In genomic region chr7:156105337-156106106, GRCh38 we compare ENCODE assay signal across 25 cellular contexts.
"Had no signal": no experiment of that assay in that cellular context is flagged by ENCODE, and none has a peak within 500 bp of the region (broad histone marks: within the 10 kb centered on the region; RNA-seq: fewer than 3 reads in every experiment).

No MANE protein-coding gene starts in this region.

- H3K4me1 ChIP-seq: ascending aorta, foreskin keratinocyte, parathyroid adenoma, thyroid gland, upper lobe of right lung had no signal

- H3K27me3 Mint-ChIP-seq: activated naive CD8-positive, alpha-beta T cell; activated T-cell treated with anti-CD3 and anti-CD28 coated beads, Interleukin-2, amount 50 U/mL, for 24 hours; stimulated activated naive CD8-positive, alpha-beta T cell treated with anti-CD3 and anti-CD28 coated beads, Interleukin-15, Interleukin-2, amounts not matched to agents 100 ng/mL and 50 ng/mL, for 24 hours had no signal

- H3K27ac ChIP-seq: ascending aorta, brain microvascular endothelial cell, foreskin keratinocyte, parathyroid adenoma, thyroid gland, upper lobe of right lung had no signal

- H3K4me3 Mint-ChIP-seq: activated naive CD8-positive, alpha-beta T cell; activated T-cell treated with anti-CD3 and anti-CD28 coated beads, Interleukin-2, amount 50 U/mL, for 24 hours; natural killer cell; stimulated activated naive CD8-positive, alpha-beta T cell treated with anti-CD3 and anti-CD28 coated beads, Interleukin-15, Interleukin-2, amounts not matched to agents 100 ng/mL and 50 ng/mL, for 24 hours had no signal

- H3K9me3 ChIP-seq: adrenal gland, ascending aorta, thyroid gland, upper lobe of right lung had no signal

- H3K4me1 Mint-ChIP-seq: natural killer cell had no signal

- ATAC-seq: foreskin keratinocyte, left ventricle myocardium superior, natural killer cell, right cardiac atrium had no signal

- H3K27ac Mint-ChIP-seq: activated naive CD8-positive, alpha-beta T cell; activated T-cell treated with anti-CD3 and anti-CD28 coated beads, Interleukin-2, amount 50 U/mL, for 24 hours; activated T-helper 2 cell treated with anti-CD3 and anti-CD28 coated beads, Interferon-gamma antibody, Interleukin-2, Interleukin-4, amounts not matched to agents 10 μg/mL and 5 μg/mL and 100 μg/mL, durations not matched to agents 14 hours and 24 hours and 36 hours; natural killer cell; stimulated activated naive CD8-positive, alpha-beta T cell treated with anti-CD3 and anti-CD28 coated beads, Interleukin-15, Interleukin-2, amounts not matched to agents 100 ng/mL and 50 ng/mL, for 24 hours had no signal

- H3K27me3 ChIP-seq: adrenal gland, ascending aorta, brain microvascular endothelial cell, foreskin keratinocyte, thyroid gland, upper lobe of right lung had no signal

- H3K79me2 ChIP-seq: parathyroid adenoma had no signal

- DNase-seq: activated CD4-positive, alpha-beta T cell treated with anti-CD3 and anti-CD28 coated beads for 1 hour; activated CD4-positive, alpha-beta T cell treated with anti-CD3 and anti-CD28 coated beads, Interleukin-2, amount 50 U/mL, for 1 hour; activated naive CD4-positive, alpha-beta T cell; activated T-cell treated with anti-CD3 and anti-CD28 coated beads, Interleukin-2, amount 50 U/mL, for 24 hours; brain microvascular endothelial cell; central memory CD4-positive, alpha-beta T cell; dermis blood vessel endothelial cell; effector CD8-positive, alpha-beta T cell; foreskin keratinocyte; left ventricle myocardium superior; mammary epithelial cell; midbrain; natural killer cell; right cardiac atrium; stimulated activated CD4-positive, alpha-beta T cell treated with anti-CD3 and anti-CD28 coated beads, Interleukin-12 subunit alpha, Interleukin-12 subunit beta, amount 100 ng/mL, for 4 hours; stimulated activated CD4-positive, alpha-beta T cell treated with anti-CD3 and anti-CD28 coated beads, Interleukin-4, amount 100 ng/mL, for 4 hours; substantia nigra had no signal

- H3K9ac ChIP-seq: parathyroid adenoma had no signal

- H3K9me3 Mint-ChIP-seq: activated T-cell treated with anti-CD3 and anti-CD28 coated beads, Interleukin-2, amount 50 U/mL, for 24 hours; activated T-helper 2 cell treated with anti-CD3 and anti-CD28 coated beads, Interferon-gamma antibody, Interleukin-2, Interleukin-4, amounts not matched to agents 10 μg/mL and 5 μg/mL and 100 μg/mL, durations not matched to agents 14 hours and 24 hours and 36 hours; stimulated activated naive CD8-positive, alpha-beta T cell treated with anti-CD3 and anti-CD28 coated beads, Interleukin-15, Interleukin-2, amounts not matched to agents 100 ng/mL and 50 ng/mL, for 24 hours had no signal

- H3K36me3 Mint-ChIP-seq: activated naive CD8-positive, alpha-beta T cell; natural killer cell had no signal

- H2AFZ ChIP-seq: parathyroid adenoma had no signal
